8 cellular contexts compared by ENCODE assay signal in the genomic region with DNA sequence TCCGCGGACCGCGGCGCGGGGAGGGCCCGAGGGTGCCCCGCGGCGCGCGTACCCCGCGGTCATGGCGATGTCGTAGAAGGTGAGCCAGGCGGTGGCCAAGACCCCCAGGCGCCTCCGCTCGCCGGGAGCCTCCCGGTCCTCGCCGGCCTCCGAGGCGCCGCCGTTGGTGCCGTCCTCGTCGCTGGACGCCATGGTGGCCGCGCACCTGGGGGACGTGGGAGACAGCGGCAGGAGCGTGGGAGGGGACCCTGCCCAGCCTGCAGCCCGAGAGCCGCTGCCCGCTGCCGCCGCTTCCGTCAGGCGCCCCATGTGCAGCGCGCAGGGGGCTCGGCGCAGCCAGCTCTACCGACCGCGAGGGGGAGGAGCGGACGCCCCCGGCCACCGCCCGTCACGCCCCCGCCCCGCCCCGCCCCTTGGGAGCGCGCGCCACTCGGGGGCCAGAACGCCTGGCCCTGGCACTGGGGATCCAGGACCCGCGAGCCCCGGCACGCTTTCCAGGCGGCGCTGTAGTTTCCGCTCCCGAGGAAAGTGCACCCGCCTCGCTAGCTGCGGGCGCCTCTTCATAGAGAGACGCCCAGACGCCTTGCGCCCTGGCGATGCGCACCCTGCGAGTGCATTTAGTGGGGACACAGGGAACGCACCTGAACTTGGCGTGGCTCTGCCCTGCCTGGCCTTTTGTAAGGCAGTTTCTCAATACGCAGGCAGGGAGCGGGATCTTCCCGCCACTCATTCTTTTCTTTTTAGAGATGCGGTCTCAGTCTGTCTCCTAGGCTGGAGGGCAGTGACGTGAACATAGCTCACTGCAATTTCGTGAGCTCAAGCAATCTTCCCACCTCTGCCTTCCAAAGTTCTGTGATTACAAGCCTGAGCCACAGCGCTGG. TPM values are rescaled to one million over a fixed set of nuclear protein-coding genes. Genes with fewer than 3 reads are reported as not detected.
DNase-seq lines count a peak whose midpoint lies in the region; ATAC-seq, FAIRE-seq and TF ChIP-seq lines count a peak whose summit lies in the region.

A gene with protein sequence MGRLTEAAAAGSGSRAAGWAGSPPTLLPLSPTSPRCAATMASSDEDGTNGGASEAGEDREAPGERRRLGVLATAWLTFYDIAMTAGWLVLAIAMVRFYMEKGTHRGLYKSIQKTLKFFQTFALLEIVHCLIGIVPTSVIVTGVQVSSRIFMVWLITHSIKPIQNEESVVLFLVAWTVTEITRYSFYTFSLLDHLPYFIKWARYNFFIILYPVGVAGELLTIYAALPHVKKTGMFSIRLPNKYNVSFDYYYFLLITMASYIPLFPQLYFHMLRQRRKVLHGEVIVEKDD (minus strand): TSS at position 344 of the 881 bp plus-strand sequence. CDS start 35 bp downstream, at position 309.

- peak; percentile 47 for TF ChIP-seq RAD21 in neural cell (conservative IDR thresholded peaks at IDR 0.05)

- TF ChIP-seq CTCF in fibroblast of villous mesenchyme (IDR thresholded peaks at IDR 0.05; ENCODE audit: insufficient read depth, low read depth, low read length) (no peak), neural cell (IDR thresholded peaks at IDR 0.05; ENCODE audit: poor library complexity, severe bottlenecking) (peak; percentile 51), suprapubic skin (IDR thresholded peaks at IDR 0.05) (peak in 1 of 2 donors; percentile 19)

- no peak for TF ChIP-seq EP300 in neural cell (conservative IDR thresholded peaks at IDR 0.05; ENCODE audit: poor library complexity, severe bottlenecking)
- no peak for TF ChIP-seq EP300 in suprapubic skin (IDR thresholded peaks at IDR 0.05)

- H3K27ac ChIP-seq in neural cell (ENCODE audit: low read length) (no peak within 1 kb of the TSS), suprapubic skin (peak within 1 kb of the TSS; percentile 17)

- H4K20me1 ChIP-seq in neural cell (ENCODE audit: insufficient read depth) = no peaks in the 10 kb centered on the region

- H3K79me2 ChIP-seq in neural cell (replicated peaks; ENCODE audit: insufficient read depth, low read length) = no peaks in the 10 kb centered on the region

- H3K27me3 ChIP-seq in neural cell (ENCODE audit: insufficient read depth, low read depth, low read length) (no peaks in the 10 kb centered on the region), suprapubic skin (no peaks in the 10 kb centered on the region)

- FAIRE-seq in RCC 7860 (lab: Jason Lieb, UNC) = no peak

- H3K4me2 ChIP-seq in neural cell (ENCODE audit: low read length) = peak within 1 kb of the TSS; percentile 86

- H3K9me3 ChIP-seq in neural cell (ENCODE audit: low read length) (no peaks in the 10 kb centered on the region), suprapubic skin (no peaks in the 10 kb centered on the region)

- H3K4me3 ChIP-seq in fibroblast of villous mesenchyme (ENCODE audit: low read depth, low read length) (peak within 1 kb of the TSS; percentile 74), neural cell (ENCODE audit: low read length) (peak within 1 kb of the TSS; percentile 77), suprapubic skin (peak within 1 kb of the TSS; percentile 59)

- H2AFZ ChIP-seq in neural cell (ENCODE audit: low read depth, low read length) = peak within 1 kb of the TSS; percentile 15

- H3K9me2 ChIP-seq in neural cell (ENCODE audit: insufficient read depth, low read length) = no peaks in the 10 kb centered on the region

- peak within 1 kb of the TSS; percentile 71 for H3K9ac ChIP-seq in neural cell (ENCODE audit: low read length)

- H3K36me3 ChIP-seq in neural cell (ENCODE audit: insufficient read depth, low read length) = no peaks in the 10 kb centered on the region
- H3K36me3 ChIP-seq in suprapubic skin = no peaks in the 10 kb centered on the region

- 2% methylated on average over 14 of the region's 92 CpGs for WGBS in suprapubic skin

- DNase-seq in CMK (ENCODE audit: low read depth) = peak; percentile 64
- peak; percentile 48 for DNase-seq in RCC 7860 (ENCODE audit: low spot score)
- DNase-seq in activated gamma-delta T cell (lab: John Stamatoyannopoulos, UW) = peak; percentile 31
- DNase-seq in fibroblast of villous mesenchyme (ENCODE audit: low read depth) = peak; percentile 76
- DNase-seq in suprapubic skin (ENCODE audit: low spot score in 2 of 2) = peak; percentile 75 to 80

- H3K4me1 ChIP-seq in suprapubic skin = peaks cover 12% of the 10 kb centered on the region

- no peaks in the 10 kb centered on the region for H3F3A ChIP-seq in neural cell (ENCODE audit: insufficient read depth, low read length, poor library complexity, severe bottlenecking)

- peak; percentile 66 for ATAC-seq in GM19397 (IDR thresholded peaks at IDR 0.05; ENCODE audit: unreplicated experiment)
- ATAC-seq in HG03520 (IDR thresholded peaks at IDR 0.05; ENCODE audit: unreplicated experiment) = peak; percentile 53

- no peak for TF ChIP-seq POLR2A in suprapubic skin (IDR thresholded peaks at IDR 0.05)

TF ChIP-seq in neural cell, 6 proteins besides CTCF, POLR2A, EP300 and RAD21:
- peak; percentile 48 for TF ChIP-seq SMC3 (conservative IDR thresholded peaks at IDR 0.05; ENCODE audit: poor library complexity)
- TF ChIP-seq, protein P1, sequence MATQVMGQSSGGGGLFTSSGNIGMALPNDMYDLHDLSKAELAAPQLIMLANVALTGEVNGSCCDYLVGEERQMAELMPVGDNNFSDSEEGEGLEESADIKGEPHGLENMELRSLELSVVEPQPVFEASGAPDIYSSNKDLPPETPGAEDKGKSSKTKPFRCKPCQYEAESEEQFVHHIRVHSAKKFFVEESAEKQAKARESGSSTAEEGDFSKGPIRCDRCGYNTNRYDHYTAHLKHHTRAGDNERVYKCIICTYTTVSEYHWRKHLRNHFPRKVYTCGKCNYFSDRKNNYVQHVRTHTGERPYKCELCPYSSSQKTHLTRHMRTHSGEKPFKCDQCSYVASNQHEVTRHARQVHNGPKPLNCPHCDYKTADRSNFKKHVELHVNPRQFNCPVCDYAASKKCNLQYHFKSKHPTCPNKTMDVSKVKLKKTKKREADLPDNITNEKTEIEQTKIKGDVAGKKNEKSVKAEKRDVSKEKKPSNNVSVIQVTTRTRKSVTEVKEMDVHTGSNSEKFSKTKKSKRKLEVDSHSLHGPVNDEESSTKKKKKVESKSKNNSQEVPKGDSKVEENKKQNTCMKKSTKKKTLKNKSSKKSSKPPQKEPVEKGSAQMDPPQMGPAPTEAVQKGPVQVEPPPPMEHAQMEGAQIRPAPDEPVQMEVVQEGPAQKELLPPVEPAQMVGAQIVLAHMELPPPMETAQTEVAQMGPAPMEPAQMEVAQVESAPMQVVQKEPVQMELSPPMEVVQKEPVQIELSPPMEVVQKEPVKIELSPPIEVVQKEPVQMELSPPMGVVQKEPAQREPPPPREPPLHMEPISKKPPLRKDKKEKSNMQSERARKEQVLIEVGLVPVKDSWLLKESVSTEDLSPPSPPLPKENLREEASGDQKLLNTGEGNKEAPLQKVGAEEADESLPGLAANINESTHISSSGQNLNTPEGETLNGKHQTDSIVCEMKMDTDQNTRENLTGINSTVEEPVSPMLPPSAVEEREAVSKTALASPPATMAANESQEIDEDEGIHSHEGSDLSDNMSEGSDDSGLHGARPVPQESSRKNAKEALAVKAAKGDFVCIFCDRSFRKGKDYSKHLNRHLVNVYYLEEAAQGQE (IDR thresholded peaks at IDR 0.05; ENCODE audit: borderline replicate concordance) = no peak
- TF ChIP-seq POLR2AphosphoS5 (IDR thresholded peaks at IDR 0.05) = no peak
- peak; percentile 63 for TF ChIP-seq MXI1 (conservative IDR thresholded peaks at IDR 0.05; ENCODE audit: poor library complexity, severe bottlenecking)
- no peak for TF ChIP-seq TAF1 (IDR thresholded peaks at IDR 0.05; ENCODE audit: low read depth)
- no peak for TF ChIP-seq EZH2 (IDR thresholded peaks at IDR 0.05; ENCODE audit: borderline replicate concordance, insufficient read depth, low read length, poor library complexity, severe bottlenecking)

RNA-seq across cellular contexts. Expression of the gene that starts here (rescaled TPM):
- total RNA-seq in fibroblast of villous mesenchyme (43.2 and 102 TPM in 2 replicates), suprapubic skin (10 to 100 TPM in 1 of 4 donors, 1 to 10 TPM in 2, under 1 TPM in 1; 0.53 to 11.5 (median 3.7) TPM)
- polyA plus RNA-seq in neural cell = 23.0 and 33.6 TPM in 2 replicates
- 11.1 and 12.9 TPM in 2 replicates for polyA minus RNA-seq in neural cell
